Comparison of ENCODE assay signal across 1 cellular context in the genomic region with DNA sequence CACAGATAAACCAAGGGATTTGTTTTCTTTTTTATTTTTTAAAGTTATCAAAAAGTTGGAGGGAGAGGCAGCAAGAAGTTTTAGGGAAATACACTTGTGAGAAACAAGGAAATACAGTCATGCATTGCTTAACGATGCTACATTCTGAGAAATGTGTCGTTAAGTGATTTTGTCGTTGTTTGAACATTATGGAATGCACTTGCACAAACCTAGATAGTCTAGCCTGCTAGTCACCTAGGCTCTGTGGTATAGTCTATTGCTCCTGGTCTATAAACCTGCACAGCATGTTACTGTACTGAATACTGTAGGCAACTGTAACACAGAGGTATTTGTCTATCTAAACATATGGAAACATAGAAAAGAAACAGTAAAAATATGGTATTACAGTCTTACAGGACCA.
TF ChIP-seq lines count a peak whose summit lies in the region.

No MANE protein-coding gene starts in this region.

TF ChIP-seq in HepG2, 621 proteins besides CTCF, POLR2A, EP300 and RAD21 (continued from another document):
- TF ChIP-seq, protein P1, sequence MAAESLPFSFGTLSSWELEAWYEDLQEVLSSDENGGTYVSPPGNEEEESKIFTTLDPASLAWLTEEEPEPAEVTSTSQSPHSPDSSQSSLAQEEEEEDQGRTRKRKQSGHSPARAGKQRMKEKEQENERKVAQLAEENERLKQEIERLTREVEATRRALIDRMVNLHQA (CRISPR knock-in tag; IDR thresholded peaks at IDR 0.05), result no peak
- TF ChIP-seq ATM (IDR thresholded peaks at IDR 0.05; ENCODE audit: borderline replicate concordance), result no peak
- no peak for TF ChIP-seq BRCA1 (CRISPR knock-in tag; IDR thresholded peaks at IDR 0.05)
- no peak for TF ChIP-seq TEAD3 (CRISPR knock-in tag; optimal IDR thresholded peaks at IDR 0.05; ENCODE audit: borderline replicate concordance)
TF ChIP-seq in HepG2: peak in this region for 1.
